ENCODE assay signal across 8 cellular contexts in the genomic region with DNA sequence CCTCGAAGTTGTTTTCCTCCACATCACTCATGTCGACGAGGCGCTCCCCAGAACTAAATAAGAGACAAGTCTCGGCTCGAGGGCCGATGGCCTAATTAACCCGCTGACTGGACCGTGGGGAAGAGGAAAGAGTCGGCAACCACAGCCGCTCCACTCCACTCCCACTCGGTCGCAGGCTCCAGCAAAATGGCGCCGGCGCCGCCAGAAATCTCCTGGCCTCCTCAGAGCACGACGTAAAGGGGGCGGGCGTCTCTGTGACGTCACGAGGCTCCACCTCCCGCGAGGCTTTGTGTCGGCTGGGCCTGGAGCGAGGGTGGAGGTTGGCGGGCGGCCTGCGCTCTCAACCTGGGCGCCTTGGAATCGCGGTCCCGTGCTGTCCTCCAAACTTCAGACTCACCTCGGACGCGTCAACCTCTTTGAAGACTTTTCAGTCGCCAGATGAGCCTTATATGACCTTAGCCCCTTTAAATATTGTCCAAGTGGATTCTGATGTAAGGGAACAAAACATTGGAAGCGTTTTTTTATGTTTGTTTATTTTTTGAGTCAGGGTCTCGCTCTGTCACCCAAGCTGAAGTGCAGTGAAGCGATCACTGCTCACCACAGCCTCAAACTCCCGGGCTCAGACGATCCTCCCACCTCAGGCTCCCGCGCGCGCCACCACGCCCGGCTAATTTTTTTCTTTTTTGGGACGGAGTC. TPM values are rescaled to one million over a fixed set of nuclear protein-coding genes. Genes with fewer than 3 reads are reported as not detected.
DNase-seq lines count a peak whose midpoint lies in the region; ATAC-seq, FAIRE-seq and TF ChIP-seq lines count a peak whose summit lies in the region.

Gene TRA2A, minus strand, starts transcription at position 188 of the 696 bp plus-strand sequence. Its CDS starts 157 bp downstream, at position 31.

- H3K9ac ChIP-seq in endothelial cell of umbilical vein (replicated peaks; ENCODE audit: extremely low read depth, insufficient read depth, low read length), result peak within 1 kb of the TSS; percentile 100

- TF ChIP-seq CTCF in endothelial cell of umbilical vein (IDR thresholded peaks at IDR 0.05; ENCODE audit: extremely low read depth in 1 of 2, insufficient read depth in 1 of 2, low read depth in 1 of 2, low read length in 2 of 2), result no peak

- H3K27me3 Mint-ChIP-seq in IgD-negative memory B cell, result no peaks in the 10 kb centered on the region

- H3K79me2 ChIP-seq in endothelial cell of umbilical vein (ENCODE audit: control insufficient read depth, insufficient read depth, low read length), result peaks cover 48% of the 10 kb centered on the region

- peak; percentile 78 for FAIRE-seq in endothelial cell of umbilical vein (lab: Jason Lieb, UNC)

- H3K4me3 ChIP-seq in endothelial cell of umbilical vein (replicated peaks in 1 of 3; ENCODE audit: insufficient read depth in 1 of 3, low read depth in 1 of 3, low read length in 3 of 3), result peak within 1 kb of the TSS; percentile 83 to 99 (median 88)

- H3K27ac Mint-ChIP-seq in IgD-negative memory B cell, result peak within 1 kb of the TSS; percentile 99 to 100 (median 100)

- CTCF ChIA-PET in endothelial cell of umbilical vein (lab: Charles Lee), result interaction anchor here (1.3 to 3.3 kb wide), 6 partner anchors 8 to 259 kb away, joined by 4 to 16 read pairs (median 6); no protein-coding TSS in a partner anchor

- intact Hi-C loops in endothelial cell of umbilical vein (cut with micrococcal nuclease), result loop anchor here (1.0 to 5.0 kb wide), 3 partner anchors 62 to 259 kb away; partner anchors contain the start of gene IGF2BP3

- H3K36me3 Mint-ChIP-seq in IgD-negative memory B cell, result no peaks in the 10 kb centered on the region

- peak within 1 kb of the TSS; percentile 93 for H2AFZ ChIP-seq in endothelial cell of umbilical vein (ENCODE audit: low read depth, low read length)

- no peaks in the 10 kb centered on the region for H3K36me3 ChIP-seq in endothelial cell of umbilical vein (ENCODE audit: control insufficient read depth in 2 of 2, extremely low read depth in 1 of 2, insufficient read depth in 2 of 2, low read length in 2 of 2)

- H3K27me3 ChIP-seq in endothelial cell of umbilical vein (ENCODE audit: control insufficient read depth in 2 of 2, insufficient read depth in 2 of 2, low read length in 2 of 2), result no peaks in the 10 kb centered on the region

- DNase-seq in DMS153 (lab: John Stamatoyannopoulos, UW), result peak; percentile 94
- peak; percentile 94 for DNase-seq in OCI-M1 (lab: John Stamatoyannopoulos, UW)
- DNase-seq in activated T-cell treated with anti-CD3 and anti-CD28 coated beads for 24 hours (ENCODE audit: low read depth), result peak; percentile 95
- peak; percentile 94 for DNase-seq in endothelial cell of umbilical vein (ENCODE audit: low read depth, low spot score)
- DNase-seq in middle frontal gyrus (ENCODE audit: extremely low spot score, low spot score), result peak; percentile 98
- DNase-seq in stimulated activated CD8-positive, alpha-beta memory T cell treated with anti-CD3 and anti-CD28 coated beads, Interleukin-2, amount 100 ng/mL, for 1 hour (ENCODE audit: low read depth in 2 of 2), result peak; percentile 93 to 94

- TF ChIP-seq POLR2A in endothelial cell of umbilical vein (IDR thresholded peaks at IDR 0.05; ENCODE audit: low read depth, low read length), result peak; percentile 99

- POLR2A ChIA-PET in endothelial cell of umbilical vein (lab: Charles Lee), result no interaction called here

- H4K20me1 ChIP-seq in endothelial cell of umbilical vein (replicated peaks; ENCODE audit: control insufficient read depth, extremely low read depth, insufficient read depth, low read length), result peaks cover 19% of the 10 kb centered on the region

- no peaks in the 10 kb centered on the region for H3K9me3 ChIP-seq in endothelial cell of umbilical vein (replicated peaks; ENCODE audit: control insufficient read depth, insufficient read depth, low read length)

- peak within 1 kb of the TSS; percentile 100 for H3K27ac ChIP-seq in endothelial cell of umbilical vein (ENCODE audit: insufficient read depth, low read depth, low read length)

- no peaks in the 10 kb centered on the region for H3K9me3 Mint-ChIP-seq in IgD-negative memory B cell

- dilution Hi-C loops in endothelial cell of umbilical vein (cut with MboI; ENCODE audit: extremely low pct_ligation_motif_present, low sequenced_read_pairs), result no loop called here

- peaks cover 32 to 43% (median 34%) of the 10 kb centered on the region in 3 donors for H3K4me1 Mint-ChIP-seq in IgD-negative memory B cell

- ATAC-seq in GM21576 (IDR thresholded peaks at IDR 0.05; ENCODE audit: unreplicated experiment), result peak; percentile 92

- no peaks in the 10 kb centered on the region for H3K9me1 ChIP-seq in endothelial cell of umbilical vein (replicated peaks; ENCODE audit: control insufficient read depth, extremely low read depth, insufficient read depth, low read length)

- H3K4me2 ChIP-seq in endothelial cell of umbilical vein (ENCODE audit: insufficient read depth, low read length), result peak within 1 kb of the TSS; percentile 96

- peaks cover 30% of the 10 kb centered on the region for H3K4me1 ChIP-seq in endothelial cell of umbilical vein (ENCODE audit: control insufficient read depth, extremely low read depth, insufficient read depth, low read length)

- peak within 1 kb of the TSS; percentile 99 to 100 (median 99) for H3K4me3 Mint-ChIP-seq in IgD-negative memory B cell

- TSS peak; percentile 71 for BruUV-seq in endothelial cell of umbilical vein (replicated peaks; lab: Mats Ljungman, UMichigan)

TF ChIP-seq in endothelial cell of umbilical vein, 7 proteins besides CTCF, POLR2A, EP300 and RAD21:
- TF ChIP-seq JUN (IDR thresholded peaks at IDR 0.05; ENCODE audit: borderline replicate concordance, insufficient read depth, insufficient read length, low read depth) (no peak), FOS (IDR thresholded peaks at IDR 0.05; ENCODE audit: borderline replicate concordance, insufficient read depth, low read length) (no peak), EZH2 (IDR thresholded peaks at IDR 0.05; ENCODE audit: borderline replicate concordance, low read depth, low read length, severe bottlenecking) (no peak), POLR2AphosphoS5 (IDR thresholded peaks at IDR 0.05; ENCODE audit: insufficient read depth, low read depth, low read length) (peak; percentile 98)
- TF ChIP-seq, protein P1, sequence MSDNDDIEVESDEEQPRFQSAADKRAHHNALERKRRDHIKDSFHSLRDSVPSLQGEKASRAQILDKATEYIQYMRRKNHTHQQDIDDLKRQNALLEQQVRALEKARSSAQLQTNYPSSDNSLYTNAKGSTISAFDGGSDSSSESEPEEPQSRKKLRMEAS (IDR thresholded peaks at IDR 0.05; ENCODE audit: insufficient read depth, insufficient read length), result peak; percentile 36

RNA-seq across cellular contexts. Expression of gene TRA2A, which starts in this region (rescaled TPM):
- polyA plus RNA-seq in IgD-negative memory B cell, result 44.0 TPM
- total RNA-seq in endothelial cell of umbilical vein, result 105 and 112 TPM in 2 replicates
- polyA plus RNA-seq in endothelial cell of umbilical vein, result 55.1 and 85.7 TPM in 2 replicates
- 60.1 and 64.1 TPM in 2 replicates for polyA plus RNA-seq in endothelial cell of umbilical vein (2011; cell fraction: cytosol; rRNA removed)
- 125 and 143 TPM in 2 replicates for polyA plus RNA-seq in endothelial cell of umbilical vein (2011; cell fraction: nucleus; rRNA removed)
- 60.5 and 71.5 TPM in 2 replicates for polyA plus RNA-seq in endothelial cell of umbilical vein (2012)
- 76.4 and 89.5 TPM in 2 replicates for polyA minus RNA-seq in endothelial cell of umbilical vein
- polyA minus RNA-seq in endothelial cell of umbilical vein (2011; cell fraction: cytosol; rRNA and poly(A)+ RNA removed), result 40.5 TPM
- polyA minus RNA-seq in endothelial cell of umbilical vein (2011; cell fraction: nucleus; rRNA and poly(A)+ RNA removed), result 103 and 113 TPM in 2 replicates

Comparison
In these comparisons a context has a peak if more than half of its experiments do, and no peak if none do; other contexts are left out.
1. Peak in every context shown above with its lines: DNase-seq, ATAC-seq, H3K4me3 ChIP-seq and H3K27ac ChIP-seq.